8 cellular contexts compared by ENCODE assay signal in the genomic region with DNA sequence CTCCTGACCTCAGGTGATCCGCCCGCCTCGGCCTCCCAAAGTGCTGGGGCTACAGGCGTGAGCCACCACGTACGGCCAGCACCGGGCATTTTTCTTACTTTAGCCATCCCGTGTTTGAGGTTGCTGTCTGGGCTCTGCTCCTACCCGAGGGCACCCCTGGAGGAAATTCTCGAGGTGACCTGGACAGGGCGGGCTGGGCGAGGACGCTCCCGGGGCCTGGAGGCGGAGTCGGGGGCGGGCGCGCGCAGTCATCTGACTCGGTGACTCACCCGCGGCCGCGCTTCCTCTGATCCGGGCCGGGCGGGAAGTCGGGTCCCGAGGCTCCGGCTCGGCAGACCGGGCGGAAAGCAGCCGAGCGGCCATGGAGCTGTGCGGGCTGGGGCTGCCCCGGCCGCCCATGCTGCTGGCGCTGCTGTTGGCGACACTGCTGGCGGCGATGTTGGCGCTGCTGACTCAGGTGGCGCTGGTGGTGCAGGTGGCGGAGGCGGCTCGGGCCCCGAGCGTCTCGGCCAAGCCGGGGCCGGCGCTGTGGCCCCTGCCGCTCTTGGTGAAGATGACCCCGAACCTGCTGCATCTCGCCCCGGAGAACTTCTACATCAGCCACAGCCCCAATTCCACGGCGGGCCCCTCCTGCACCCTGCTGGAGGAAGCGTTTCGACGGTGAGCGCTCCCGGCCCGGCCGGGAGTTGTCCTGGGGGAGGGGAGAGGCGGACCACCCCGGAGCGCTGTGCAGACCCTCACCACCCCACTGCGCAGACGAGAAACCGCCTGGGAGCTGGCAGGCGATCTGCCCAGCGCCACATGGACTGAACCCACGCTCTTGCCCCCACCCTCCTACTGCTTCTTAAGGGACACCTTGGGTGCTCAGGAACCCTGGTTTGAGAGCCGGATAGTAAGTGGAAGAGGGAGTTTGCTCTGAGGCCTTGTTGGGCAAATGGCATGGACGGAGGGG. TPM values are rescaled to one million over a fixed set of nuclear protein-coding genes. Genes with fewer than 3 reads are reported as not detected.
DNase-seq lines count a peak whose midpoint lies in the region; TF ChIP-seq lines count a peak whose summit lies in the region.

Gene HEXB, plus strand, starts transcription at position 334 of the 952 bp plus-strand sequence. Its CDS starts 28 bp downstream, at position 362.

- DNase-seq in GM12865 (ENCODE audit: low read depth): peak; percentile 86
- DNase-seq in MV-4-11 (lab: John Stamatoyannopoulos, UW): peak; percentile 67
- peak; percentile 92 for DNase-seq in right atrium auricular region (ENCODE audit: low spot score)
- peak; percentile 45 for DNase-seq in pulmonary artery endothelial cell (ENCODE audit: low read depth, low spot score)

- H3K27ac ChIP-seq in HEK293 (ENCODE audit: extremely low read depth, low read depth, low read length) (peak within 1 kb of the TSS; percentile 72; the same call in 1 of the 2 replicates), angular gyrus (ENCODE audit: low read depth, low read length) (peak within 1 kb of the TSS; percentile 70), right atrium auricular region (peak within 1 kb of the TSS; percentile 81 to 89), urinary bladder (ENCODE audit: low read depth) (peak within 1 kb of the TSS; percentile 80)

- H3K4me1 ChIP-seq in HEK293 (ENCODE audit: control insufficient read depth, insufficient read depth, low read length): no peaks in the 10 kb centered on the region
- peaks cover 0 to 20% of the 10 kb centered on the region in 2 donors for H3K4me1 ChIP-seq in right atrium auricular region
- H3K4me1 ChIP-seq in urinary bladder (ENCODE audit: insufficient read depth): no peaks in the 10 kb centered on the region

- peak within 1 kb of the TSS; percentile 86 for H3K4me3 ChIP-seq in GM12865 (ENCODE audit: low read depth, low read length)
- H3K4me3 ChIP-seq in HEK293 (ENCODE audit: low read depth, low read length): peak within 1 kb of the TSS; percentile 82
- H3K4me3 ChIP-seq in right atrium auricular region: peak within 1 kb of the TSS; percentile 91 to 92
- peak within 1 kb of the TSS; percentile 83 for H3K4me3 ChIP-seq in urinary bladder (ENCODE audit: low read depth, low read length)

- peaks cover 8 to 16% of the 10 kb centered on the region in 2 experiments for H3K36me3 ChIP-seq in HEK293 (ENCODE audit: control insufficient read depth in 2 of 2, insufficient read depth in 1 of 2, low read length in 2 of 2)
- H3K36me3 ChIP-seq in right atrium auricular region: no peaks in the 10 kb centered on the region
- H3K36me3 ChIP-seq in urinary bladder (ENCODE audit: insufficient read depth): no peaks in the 10 kb centered on the region

- CTCF ChIA-PET in HEK293 (lab: Yijun Ruan, JAX): interaction anchor here (0.5 to 1.8 kb wide), 3 partner anchors 29 to 1126 kb away, joined by 3 read pairs; no protein-coding TSS in a partner anchor

- intact Hi-C loops in T-helper 2 cell treated with Interferon-gamma antibody and Interleukin-4, amounts not matched to agents 100 ng/mL and 5 ng/mL, for 36 hours (cut with micrococcal nuclease): loop anchor here (1.0 to 10.0 kb wide), 6 partner anchors 82 to 1120 kb away; partner anchors contain the start of genes ANKRA2, GFM2, HMGCR and NSA2

- no peaks in the 10 kb centered on the region for H3K27me3 ChIP-seq in right atrium auricular region

- 4% methylated on average over 78 of the region's 78 CpGs for WGBS in urinary bladder

- TF ChIP-seq CTCF in GM12865 (IDR thresholded peaks at IDR 0.05; ENCODE audit: insufficient read depth, low read depth, low read length, missing control alignments) (no peak), HEK293 (tag by site-specific recombination; IDR thresholded peaks at IDR 0.05) (peak; percentile 76; the same call in 1 of the 2 replicates), right atrium auricular region (IDR thresholded peaks at IDR 0.05) (peak in 1 of 2 donors; percentile 11)

- POLR2A ChIA-PET in HEK293 (lab: Yijun Ruan, JAX): interaction anchor here (1.0 kb wide), 1 partner anchor 45 kb away, joined by 5 read pairs; the partner anchor contains the start of gene ENC1

- no peaks in the 10 kb centered on the region for H3K9me3 ChIP-seq in HEK293 (ENCODE audit: control insufficient read depth, insufficient read depth, low read depth, low read length)
- no peaks in the 10 kb centered on the region for H3K9me3 ChIP-seq in right atrium auricular region

TF ChIP-seq in HEK293, 187 proteins besides CTCF, POLR2A, EP300 and RAD21 (continues in another document):
- TF ChIP-seq, protein P1, sequence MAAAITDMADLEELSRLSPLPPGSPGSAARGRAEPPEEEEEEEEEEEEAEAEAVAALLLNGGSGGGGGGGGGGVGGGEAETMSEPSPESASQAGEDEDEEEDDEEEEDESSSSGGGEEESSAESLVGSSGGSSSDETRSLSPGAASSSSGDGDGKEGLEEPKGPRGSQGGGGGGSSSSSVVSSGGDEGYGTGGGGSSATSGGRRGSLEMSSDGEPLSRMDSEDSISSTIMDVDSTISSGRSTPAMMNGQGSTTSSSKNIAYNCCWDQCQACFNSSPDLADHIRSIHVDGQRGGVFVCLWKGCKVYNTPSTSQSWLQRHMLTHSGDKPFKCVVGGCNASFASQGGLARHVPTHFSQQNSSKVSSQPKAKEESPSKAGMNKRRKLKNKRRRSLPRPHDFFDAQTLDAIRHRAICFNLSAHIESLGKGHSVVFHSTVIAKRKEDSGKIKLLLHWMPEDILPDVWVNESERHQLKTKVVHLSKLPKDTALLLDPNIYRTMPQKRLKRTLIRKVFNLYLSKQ (tag by site-specific recombination; IDR thresholded peaks at IDR 0.05; ENCODE audit: borderline replicate concordance): no peak
- TF ChIP-seq ZNF488 (tag by site-specific recombination; IDR thresholded peaks at IDR 0.05): no peak
- peak; percentile 81 for TF ChIP-seq SP3 (tag by site-specific recombination; IDR thresholded peaks at IDR 0.05)
- no peak for TF ChIP-seq PRDM6 (tag by site-specific recombination; IDR thresholded peaks at IDR 0.05)
- TF ChIP-seq YY2 (tag by site-specific recombination; IDR thresholded peaks at IDR 0.05): peak; percentile 43; the same call in 1 of the 2 replicates
- TF ChIP-seq ZBTB8A (tag by site-specific recombination; IDR thresholded peaks at IDR 0.05): peak; percentile 86
- peak; percentile 15; the same call in 1 of the 2 replicates for TF ChIP-seq ZNF423 (tag by site-specific recombination; IDR thresholded peaks at IDR 0.05)
- TF ChIP-seq MZF1 (tag by site-specific recombination; IDR thresholded peaks at IDR 0.05; ENCODE audit: borderline replicate concordance): no peak
- TF ChIP-seq ZNF660 (tag by site-specific recombination; IDR thresholded peaks at IDR 0.05): peak; percentile 91
- TF ChIP-seq, protein P2, sequence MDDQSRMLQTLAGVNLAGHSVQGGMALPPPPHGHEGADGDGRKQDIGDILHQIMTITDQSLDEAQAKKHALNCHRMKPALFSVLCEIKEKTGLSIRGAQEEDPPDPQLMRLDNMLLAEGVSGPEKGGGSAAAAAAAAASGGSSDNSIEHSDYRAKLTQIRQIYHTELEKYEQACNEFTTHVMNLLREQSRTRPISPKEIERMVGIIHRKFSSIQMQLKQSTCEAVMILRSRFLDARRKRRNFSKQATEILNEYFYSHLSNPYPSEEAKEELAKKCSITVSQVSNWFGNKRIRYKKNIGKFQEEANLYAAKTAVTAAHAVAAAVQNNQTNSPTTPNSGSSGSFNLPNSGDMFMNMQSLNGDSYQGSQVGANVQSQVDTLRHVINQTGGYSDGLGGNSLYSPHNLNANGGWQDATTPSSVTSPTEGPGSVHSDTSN (CRISPR knock-in tag; IDR thresholded peaks at IDR 0.05): peak; percentile 91
- no peak for TF ChIP-seq ZNF571 (tag by site-specific recombination; IDR thresholded peaks at IDR 0.05)
- TF ChIP-seq ZNF341 (tag by site-specific recombination; IDR thresholded peaks at IDR 0.05; ENCODE audit: low read depth): no peak
- no peak for TF ChIP-seq ZNF324 (tag by site-specific recombination; IDR thresholded peaks at IDR 0.05)
- TF ChIP-seq OVOL3 (tag by site-specific recombination; IDR thresholded peaks at IDR 0.05): no peak
- no peak for TF ChIP-seq ZNF544 (tag by site-specific recombination; IDR thresholded peaks at IDR 0.05)

RNA-seq across cellular contexts. Expression of gene HEXB, which starts in this region (rescaled TPM):
- total RNA-seq in T-helper 2 cell treated with Interferon-gamma antibody and Interleukin-4, amounts not matched to agents 100 ng/mL and 5 ng/mL, for 36 hours: 58.8 and 66.8 TPM in 2 replicates
- total RNA-seq in right atrium auricular region (10 to 100 TPM; 52.2 to 65.8 TPM), pulmonary artery endothelial cell (161 and 165 TPM in 2 replicates), urinary bladder (111 TPM)
- 104 TPM for polyA plus RNA-seq in urinary bladder

Comparison
In these comparisons a context has a peak if more than half of its experiments do, and no peak if none do; other contexts are left out.
1. Peak in every context shown above with its lines: DNase-seq, H3K4me3 ChIP-seq and H3K27ac ChIP-seq.